Comparison of ENCODE assay signal across 28 cellular contexts in the genomic region with DNA sequence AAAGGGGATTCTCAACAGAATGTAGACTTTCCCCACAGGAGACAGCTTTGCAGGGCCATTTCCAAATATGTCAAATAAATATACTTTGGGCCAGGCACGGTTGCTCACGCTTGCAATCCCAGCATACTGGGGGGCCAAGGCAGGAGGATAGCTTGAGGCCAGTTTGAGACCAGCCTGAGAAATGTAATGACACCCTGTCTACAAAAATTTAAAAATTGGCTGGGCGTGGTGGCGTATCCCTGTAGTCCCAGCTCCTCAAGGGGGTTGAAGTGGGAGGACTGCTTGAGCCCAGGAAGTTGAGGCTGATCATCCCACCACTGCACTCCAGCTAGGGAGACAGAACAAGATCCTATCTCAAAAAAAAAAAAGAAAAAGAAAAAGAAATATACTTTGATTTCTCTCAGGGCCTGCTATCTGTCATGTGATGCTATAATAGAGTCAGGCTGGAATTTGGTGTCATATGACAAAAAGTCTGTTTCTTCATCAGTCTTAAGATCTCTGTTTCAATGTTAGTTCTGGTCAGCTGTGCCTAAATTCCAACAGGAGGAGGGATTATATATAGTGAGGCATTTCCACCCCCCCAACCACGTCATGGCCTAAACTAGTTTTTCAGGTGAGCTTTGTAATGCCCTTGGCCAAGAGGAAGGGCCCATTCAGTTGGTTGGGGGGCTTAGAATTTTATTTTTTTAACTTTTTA. TPM values are rescaled to one million over a fixed set of nuclear protein-coding genes. Genes with fewer than 3 reads are reported as not detected.
DNase-seq lines count a peak whose midpoint lies in the region; ATAC-seq, FAIRE-seq and TF ChIP-seq lines count a peak whose summit lies in the region.
"Had no signal": no experiment of that assay in that cellular context is flagged by ENCODE, and none has a peak within 500 bp of the region (broad histone marks: within the 10 kb centered on the region; RNA-seq: fewer than 3 reads in every experiment).

No MANE protein-coding gene starts in this region.

- H3K4me1 ChIP-seq in PC-3 (ENCODE audit: insufficient read depth, low read length): 0 out of 2 replicates have a peak, but pooled peaks cover 3% of the 10 kb centered on the region
- H3K4me1 ChIP-seq: BE2C had no signal

- no peak for DNase-seq in CD4-positive, alpha-beta T cell
- DNase-seq in PC-3 (peak; percentile 19), fibroblast of peridontal ligament (ENCODE audit: extremely low read depth) (peak; percentile 66), pons (ENCODE audit: low spot score) (no peak), SHP77 (lab: John Stamatoyannopoulos, UW) (no peak), head of caudate nucleus (no peak), H54 (ENCODE audit: insufficient read length, low spot score) (no peak)
- DNase-seq: ACHN; activated CD4-positive, alpha-beta T cell treated with anti-CD3 and anti-CD28 coated beads for 4 hours; activated gamma-delta T cell; activated naive CD8-positive, alpha-beta T cell treated with anti-CD3 and anti-CD28 coated beads, Interleukin-2, amount 10 ng/mL, durations not matched to agents 7 days and 5 days; BE2C; DMS79 treated with DMSO at 0.1 percent for 48 hours; heart right ventricle; left cardiac atrium; mammary epithelial cell; NCI-H146; NCI-H510A; small intestine; stimulated activated CD4-positive, alpha-beta T cell treated with anti-CD3 and anti-CD28 coated beads, Interleukin-2, amount 100 ng/mL, for 48 hours; upper lobe of left lung had no signal

- no peak overlapping the region for H3K27ac ChIP-seq in CD4-positive, alpha-beta T cell (ENCODE audit: low read depth, low read length)
- H3K27ac ChIP-seq in PC-3 (ENCODE audit: low read length): no peak overlapping the region
- H3K27ac ChIP-seq: VCaP had no signal

- no peak overlapping the region for H3K4me3 ChIP-seq in PC-3 (ENCODE audit: low read length)
- H3K4me3 ChIP-seq: heart right ventricle, upper lobe of left lung had no signal

- no peak for TF ChIP-seq CTCF in CD4-positive, alpha-beta T cell (IDR thresholded peaks at IDR 0.05)
- no peak for TF ChIP-seq CTCF in PC-3 (conservative IDR thresholded peaks at IDR 0.05; ENCODE audit: low read depth, low read length)
- no peak for TF ChIP-seq CTCF in nephron (IDR thresholded peaks at IDR 0.05; ENCODE audit: unreplicated experiment in 3 of 3)

- H3K9me3 ChIP-seq in CD4-positive, alpha-beta T cell (ENCODE audit: control insufficient read depth, low read length): no peaks in the 10 kb centered on the region
- no peaks in the 10 kb centered on the region for H3K9me3 ChIP-seq in PC-3 (ENCODE audit: low read length)
- H3K9me3 ChIP-seq: BE2C, heart right ventricle, upper lobe of left lung had no signal

- no peaks in the 10 kb centered on the region for H3K9me3 Mint-ChIP-seq in CD4-positive, alpha-beta T cell
- H3K9me3 Mint-ChIP-seq in nephron: no peaks in the 10 kb centered on the region
- H3K9me3 Mint-ChIP-seq: activated naive CD8-positive, alpha-beta T cell treated with anti-CD3 and anti-CD28 coated beads, Interleukin-2, amount 10 ng/mL, durations not matched to agents 7 days and 5 days; central memory CD8-positive, alpha-beta T cell had no signal

- intact Hi-C loops in CD4-positive, alpha-beta T cell (cut with DNase I, micrococcal nuclease): loop anchor here in 1 of 2 experiments (10.0 kb wide), 2 partner anchors 779 to 901 kb away; a partner anchor contains a TSS
- intact Hi-C loops in PC-3 (cut with micrococcal nuclease): no loop called here
- intact Hi-C loops in head of caudate nucleus (cut with DNase I): no loop called here

- no peaks in the 10 kb centered on the region for H3F3A ChIP-seq in PC-3 (ENCODE audit: low read length, unreplicated experiment)

- H3K9ac ChIP-seq in PC-3 (ENCODE audit: low read length): no peak overlapping the region

- H3K36me3 Mint-ChIP-seq in CD4-positive, alpha-beta T cell (ENCODE audit: low read depth): peaks cover 8% of the 10 kb centered on the region
- H3K36me3 Mint-ChIP-seq in nephron (ENCODE audit: low read depth): no peaks in the 10 kb centered on the region

- no peaks in the 10 kb centered on the region for H4K20me1 ChIP-seq in PC-3 (ENCODE audit: low read length)

- CTCF ChIA-PET in CD4-positive, alpha-beta T cell (lab: Charles Lee): interaction anchor here (1.1 kb wide), 1 partner anchor 71 kb away, joined by 3 read pairs; no protein-coding TSS in a partner anchor
- CTCF ChIA-PET in PC-3 (lab: Charles Lee): no interaction called here

- ATAC-seq in CD4-positive, alpha-beta T cell (ENCODE audit: poor library complexity): no peak
- no peak for ATAC-seq in PC-3
- ATAC-seq: HCT116, heart right ventricle, left cardiac atrium had no signal

- BruUV-seq in PC-3 (replicated peaks; lab: Mats Ljungman, UMichigan): no TSS peak

- no peak overlapping the region for H3K27ac Mint-ChIP-seq in CD4-positive, alpha-beta T cell
- H3K27ac Mint-ChIP-seq in nephron: peak overlapping the region; percentile 79 to 97 (median 86)
- H3K27ac Mint-ChIP-seq: activated naive CD8-positive, alpha-beta T cell treated with anti-CD3 and anti-CD28 coated beads, Interleukin-2, amount 10 ng/mL, durations not matched to agents 7 days and 5 days had no signal

- no peaks in the 10 kb centered on the region for H3K36me3 ChIP-seq in PC-3 (ENCODE audit: low read depth, low read length)
- H3K36me3 ChIP-seq: BE2C, heart right ventricle, upper lobe of left lung had no signal

- peaks cover 34% of the 10 kb centered on the region for H3K4me1 Mint-ChIP-seq in CD4-positive, alpha-beta T cell (ENCODE audit: low read depth)
- peaks cover 35% of the 10 kb centered on the region for H3K4me1 Mint-ChIP-seq in nephron

- no peaks in the 10 kb centered on the region for H3K27me3 Mint-ChIP-seq in CD4-positive, alpha-beta T cell
- H3K27me3 Mint-ChIP-seq in nephron (ENCODE audit: low read depth): peaks cover 6% of the 10 kb centered on the region

- H3K9me2 ChIP-seq in PC-3 (replicated peaks; ENCODE audit: low read length): no peaks in the 10 kb centered on the region

- H3K27me3 ChIP-seq in CD4-positive, alpha-beta T cell (ENCODE audit: control insufficient read depth, insufficient read depth, low read length): no peaks in the 10 kb centered on the region
- no peaks in the 10 kb centered on the region for H3K27me3 ChIP-seq in PC-3 (ENCODE audit: low read length)
- H3K27me3 ChIP-seq: heart right ventricle, upper lobe of left lung had no signal

- H3K79me2 ChIP-seq in PC-3 (ENCODE audit: low read length): peaks cover 4% of the 10 kb centered on the region

- POLR2A ChIA-PET in CD4-positive, alpha-beta T cell (lab: Charles Lee): interaction anchor here (1.2 to 2.8 kb wide), 2 partner anchors 12 to 32 kb away, joined by 4 to 11 read pairs; a partner anchor contains a TSS
- POLR2A ChIA-PET in PC-3 (lab: Charles Lee; ENCODE audit: unreplicated experiment): no interaction called here

- no peak overlapping the region for H3K4me2 ChIP-seq in PC-3 (ENCODE audit: low read length)

- no peak overlapping the region for H2AFZ ChIP-seq in PC-3 (ENCODE audit: low read length)

- H3K4me3 Mint-ChIP-seq in CD4-positive, alpha-beta T cell: peak overlapping the region; percentile 11
- H3K4me3 Mint-ChIP-seq in nephron: no peak overlapping the region
- H3K4me3 Mint-ChIP-seq: activated naive CD8-positive, alpha-beta T cell treated with anti-CD3 and anti-CD28 coated beads, Interleukin-2, amount 10 ng/mL, durations not matched to agents 7 days and 5 days; central memory CD8-positive, alpha-beta T cell had no signal

- no peak for FAIRE-seq in H54 (lab: Jason Lieb, UNC)
- FAIRE-seq: astrocyte, GM18507, HTR-8/SVneo, small intestine had no signal

- TF ChIP-seq POLR2A in H54 (IDR thresholded peaks at IDR 0.05; ENCODE audit: low read depth, low read length): no peak

RNA-seq across cellular contexts. Expression of a gene that starts 4.3 kb away (rescaled TPM):
- 10 to 100 TPM; 39.8 to 44.6 TPM for total RNA-seq in CD4-positive, alpha-beta T cell
- 37.0 and 42.1 TPM in 2 replicates for total RNA-seq in PC-3 (2014; rRNA removed)

RNA-seq across cellular contexts. Expression of a gene that starts 12.0 kb away (rescaled TPM):
- 10 to 100 TPM in 1 of 2 experiments, 1 to 10 TPM in 1; 9.0 to 10.9 TPM for total RNA-seq in CD4-positive, alpha-beta T cell
- total RNA-seq in PC-3 (2014; rRNA removed): 5.5 and 7.8 TPM in 2 replicates

Comparison
In these comparisons a context has a peak if more than half of its experiments do, and no peak if none do; other contexts are left out.
1. DNase-seq: peak in PC-3 (single experiment) and fibroblast of peridontal ligament (single experiment); none in CD4-positive, alpha-beta T cell (0 of 10), pons (single experiment), SHP77 (0 of 2), head of caudate nucleus (0 of 42) and H54 (single experiment).